ENCODE assay signal across 12 cellular contexts in genomic region chr12:54579258-54579657, GRCh38. TPM values are rescaled to one million over a fixed set of nuclear protein-coding genes. Genes with fewer than 3 reads are reported as not detected.
DNase-seq lines count a peak whose midpoint lies in the region; ATAC-seq, FAIRE-seq and TF ChIP-seq lines count a peak whose summit lies in the region.
"Had no signal": no experiment of that assay in that cellular context is flagged by ENCODE, and none has a peak within 500 bp of the region (broad histone marks: within the 10 kb centered on the region; RNA-seq: fewer than 3 reads in every experiment).

No MANE protein-coding gene starts in this region.

- H3K9me3 ChIP-seq in GM12878 (replicated peaks; ENCODE audit: control insufficient read depth, insufficient read depth, low read length) (no peaks in the 10 kb centered on the region), transverse colon (no peaks in the 10 kb centered on the region)
- H3K9me3 ChIP-seq: left ventricle myocardium inferior had no signal

- H3K4me1 ChIP-seq in GM12878 (ENCODE audit: control insufficient read depth, insufficient read depth, low read length) (no peaks in the 10 kb centered on the region), transverse colon (peaks cover 0 to 5% (median 0%) of the 10 kb centered on the region in 4 donors)

- no peaks in the 10 kb centered on the region for H4K20me1 ChIP-seq in GM12878 (ENCODE audit: control insufficient read depth, insufficient read depth)

- TF ChIP-seq CTCF in GM12878 (IDR thresholded peaks at IDR 0.05 in 2 of 3, conservative IDR thresholded peaks at IDR 0.05 in 1 of 3; ENCODE audit: control insufficient read depth in 2 of 3, extremely low read depth in 1 of 3, insufficient read depth in 1 of 3, low read depth in 3 of 3, low read length in 3 of 3): no peak
- no peak for TF ChIP-seq CTCF in transverse colon (IDR thresholded peaks at IDR 0.05)

- H3K36me3 ChIP-seq in GM12878 (ENCODE audit: control insufficient read depth in 2 of 2, insufficient read depth in 2 of 2, low read length in 1 of 2): peaks cover 0 to 2% of the 10 kb centered on the region in 2 experiments; a peak in 3 of 4 replicates
- no peaks in the 10 kb centered on the region for H3K36me3 ChIP-seq in transverse colon
- H3K36me3 ChIP-seq: left ventricle myocardium inferior had no signal

- H3K27me3 ChIP-seq in GM12878 (replicated peaks in 1 of 2; ENCODE audit: control insufficient read depth in 2 of 2, insufficient read depth in 2 of 2, low read length in 1 of 2) (no peaks in the 10 kb centered on the region; a peak in 1 of 4 replicates), transverse colon (no peaks in the 10 kb centered on the region)

- POLR2A ChIA-PET in GM12878 (lab: Charles Lee): interaction anchor here (1.2 kb wide), 1 partner anchor 29 kb away, joined by 3 read pairs; no protein-coding TSS in a partner anchor

- CTCF ChIA-PET in GM12878 (lab: Yijun Ruan, JAX): interaction anchor here (1.0 to 3.1 kb wide), 18 partner anchors 8 to 413 kb away, joined by 3 to 45 read pairs (median 8); partner anchors contain the start of gene PDE1B

- in situ Hi-C loops in GM12878 (cut with MboI): no loop called here
- in situ Hi-C loops in transverse colon (cut with MboI; ENCODE audit: low pct_ligation_motif_present in 1 of 4, low pct_unique_long_range_greater_than_20kb in 1 of 4, low sequenced_read_pairs in 3 of 4): loop anchor here in 1 of 4 donors (25.0 kb wide), 1 partner anchor 383 kb away; no protein-coding TSS in a partner anchor

- H2AFZ ChIP-seq in GM12878 (ENCODE audit: control insufficient read depth, low read depth, low read length): no peak overlapping the region

- no peak overlapping the region for H3K4me2 ChIP-seq in GM12878 (ENCODE audit: control insufficient read depth, insufficient read depth)

- H3K79me2 ChIP-seq in GM12878 (ENCODE audit: control insufficient read depth, insufficient read depth, low read length): no peaks in the 10 kb centered on the region

- SMC1A ChIA-PET in GM12878 (lab: Charles Lee; ENCODE audit: uncharacterized antibody, unreplicated experiment): interaction anchor here (1.0 to 1.4 kb wide), 3 partner anchors 15 to 123 kb away, joined by 3 to 4 read pairs (median 4); no protein-coding TSS in a partner anchor

- no peak for TF ChIP-seq RAD21 in GM12878 (IDR thresholded peaks at IDR 0.05; ENCODE audit: insufficient read depth, low read depth, low read length)

- no TSS peak for BruUV-seq in GM12878 (replicated peaks; lab: Mats Ljungman, UMichigan)

- TF ChIP-seq EP300 in GM12878 (IDR thresholded peaks at IDR 0.05; ENCODE audit: borderline replicate concordance in 1 of 2, control insufficient read depth in 1 of 2, low read depth in 2 of 2, low read length in 2 of 2) (no peak), transverse colon (IDR thresholded peaks at IDR 0.05; ENCODE audit: low read depth) (no peak)

- no peak overlapping the region for H3K27ac ChIP-seq in GM12878 (ENCODE audit: control insufficient read depth, insufficient read depth)
- H3K27ac ChIP-seq in transverse colon: no peak overlapping the region
- H3K27ac ChIP-seq: left ventricle myocardium inferior had no signal

- FAIRE-seq in GM12878 (lab: Jason Lieb, UNC) (no peak), GM19239 (lab: Jason Lieb, UNC) (no peak)
- FAIRE-seq: colon had no signal

- TF ChIP-seq POLR2A in GM12878 (IDR thresholded peaks at IDR 0.05; ENCODE audit: low read depth, low read length): no peak
- no peak for TF ChIP-seq POLR2A in transverse colon (IDR thresholded peaks at IDR 0.05)

- H3K9ac ChIP-seq in GM12878 (ENCODE audit: control insufficient read depth, insufficient read depth, low read length): no peak overlapping the region

- RAD21 ChIA-PET in GM12878 (lab: Charles Lee; ENCODE audit: unreplicated experiment): interaction anchor here (1.2 to 1.6 kb wide), 2 partner anchors 52 to 79 kb away, joined by 4 to 5 read pairs; no protein-coding TSS in a partner anchor

- H3K4me3 ChIP-seq in GM12878: no peak overlapping the region
- H3K4me3 ChIP-seq in transverse colon: no peak overlapping the region
- H3K4me3 ChIP-seq: left ventricle myocardium inferior had no signal

- 50% methylated on average over 4 of the region's 4 CpGs for WGBS in GM12878 (ENCODE audit: insufficient coverage, insufficient replicate concordance, low lambda C conversion rate, missing lambda C conversion rate)
- WGBS in transverse colon (ENCODE audit: low coverage in 1 of 2), 2 donors: 50 to 65% methylated on average over 4 of the region's 4 CpGs

- DNase-seq in GM12878 (ENCODE audit: low read depth, low spot score) (no peak), transverse colon (no peak), NCI-H187 (lab: John Stamatoyannopoulos, UW) (no peak), GM19239 (ENCODE audit: insufficient read length, low spot score) (no peak)

- peak; percentile 18 for ATAC-seq in GM18498 (IDR thresholded peaks at IDR 0.05; ENCODE audit: unreplicated experiment)
- peak; percentile 24 for ATAC-seq in GM19467 (IDR thresholded peaks at IDR 0.05; ENCODE audit: unreplicated experiment)
- ATAC-seq in HG03135 (IDR thresholded peaks at IDR 0.05; ENCODE audit: unreplicated experiment): peak; percentile 13
- peak; percentile 41 for ATAC-seq in GM12878
- no peak for ATAC-seq in GM19023 (IDR thresholded peaks at IDR 0.05; ENCODE audit: unreplicated experiment)

- intact Hi-C loops in GM12878 (cut with micrococcal nuclease; ENCODE audit: unreplicated experiment) (no loop called here), transverse colon (cut with DNase I; ENCODE audit: low total_unique reads) (no loop called here)

TF ChIP-seq in GM12878, 131 proteins besides CTCF, POLR2A, EP300 and RAD21 (continues in another document):
- TF ChIP-seq KAT2A (conservative IDR thresholded peaks at IDR 0.05; ENCODE audit: control insufficient read depth, low read depth, low read length) (no peak), TCF3 (IDR thresholded peaks at IDR 0.05; ENCODE audit: borderline replicate concordance, insufficient read depth, low read depth, low read length) (no peak), TCF12 (IDR thresholded peaks at IDR 0.05; ENCODE audit: low read depth, low read length) (no peak), SRF (IDR thresholded peaks at IDR 0.05; ENCODE audit: low read depth in 2 of 2, low read length in 2 of 2) (no peak), POLR2AphosphoS5 (IDR thresholded peaks at IDR 0.05; ENCODE audit: low read length) (no peak)

RNA-seq across cellular contexts. Expression of gene PPP1R1A, which starts 9.2 kb away (rescaled TPM):
- total RNA-seq in GM12878 (2013; cell fraction: nucleolus; rRNA removed): not detected in 2 replicates
- total RNA-seq in GM12878 (2014; rRNA removed) (not detected in 2 replicates), GM12878 (2014; rRNA removed; fragmentation: Illumina TruSeq; extraction: Trizol) (not detected in 2 replicates), GM12878 (2021) (not detected in 2 replicates), transverse colon (10 to 100 TPM in 1 of 4 donors, 1 to 10 TPM in 3; 3.3 to 67.0 (median 4.0) TPM)
- 0.16 TPM for polyA plus RNA-seq in GM12878 (2011; ENCODE audit: low read depth)
- polyA plus RNA-seq in GM12878 (2011; rRNA removed) (not detected in 2 replicates), GM12878 (2014; fragmentation: Illumina TruSeq; extraction: Trizol) (0.25 TPM in 1 of 2 replicates, not detected in the other), GM12878 (2014; fragmentation: Nextera tagmentation; extraction: Ambion mirVana) (under 1 TPM in 1 of 2 experiments, not detected in 1; 0.03 TPM), GM12878 (2014; rRNA removed) (0.08 TPM in 1 of 2 replicates, not detected in the other), GM12878 (2016; fragmentation: Nextera tagmentation; extraction: Ambion mirVana) (under 1 TPM in 1 of 2 experiments, not detected in 1; 0.07 TPM)
- not detected in 2 replicates for polyA plus RNA-seq in GM12878 (2011; cell fraction: cytosol; rRNA removed)
- not detected in 2 replicates for polyA plus RNA-seq in GM12878 (2011; cell fraction: nucleus; rRNA removed)
- 0.13 and 0.28 TPM in 2 replicates for polyA plus RNA-seq in GM12878 (2012)
- polyA minus RNA-seq in GM12878 (2011; rRNA and poly(A)+ RNA removed): not detected in 2 replicates
- not detected in 2 replicates for polyA minus RNA-seq in GM12878 (2011; cell fraction: cytosol; rRNA and poly(A)+ RNA removed)
- polyA minus RNA-seq in GM12878 (2011; cell fraction: nucleus; rRNA and poly(A)+ RNA removed): not detected in 2 replicates
- total RNA-seq: natural killer cell treated with Interleukin-12 subunit alpha and Interleukin-12 subunit beta and Interleukin-15 and Interleukin-18, amount 100 ng/mL, for 72 hours had no signal

RNA-seq across cellular contexts. Expression of gene PDE1B, which starts 29.9 kb away (rescaled TPM):
- 42.2 and 44.3 TPM in 2 replicates for total RNA-seq in GM12878 (2013; cell fraction: nucleolus; rRNA removed)
- total RNA-seq in GM12878 (2014; rRNA removed) (3.3 and 3.6 TPM in 2 replicates), GM12878 (2014; rRNA removed; fragmentation: Illumina TruSeq; extraction: Trizol) (2.4 and 2.9 TPM in 2 replicates), GM12878 (2021) (2.6 and 3.5 TPM in 2 replicates), transverse colon (1 to 10 TPM; 1.2 to 4.0 (median 2.6) TPM)
- polyA plus RNA-seq in GM12878 (2011; ENCODE audit: low read depth): 5.6 TPM
- polyA plus RNA-seq in GM12878 (2011; rRNA removed) (8.1 and 10.3 TPM in 2 replicates), GM12878 (2014; fragmentation: Illumina TruSeq; extraction: Trizol) (6.5 and 7.6 TPM in 2 replicates), GM12878 (2014; fragmentation: Nextera tagmentation; extraction: Ambion mirVana) (under 1 TPM; 0.26 to 0.49 TPM), GM12878 (2014; rRNA removed) (6.4 TPM in 2 replicates), GM12878 (2016; fragmentation: Nextera tagmentation; extraction: Ambion mirVana) (1 to 10 TPM; 1.0 to 1.4 TPM)
- 6.9 and 7.7 TPM in 2 replicates for polyA plus RNA-seq in GM12878 (2011; cell fraction: cytosol; rRNA removed)
- 43.2 and 43.5 TPM in 2 replicates for polyA plus RNA-seq in GM12878 (2011; cell fraction: nucleus; rRNA removed)
- 4.9 and 8.2 TPM in 2 replicates for polyA plus RNA-seq in GM12878 (2012)
- 8.9 and 11.4 TPM in 2 replicates for polyA minus RNA-seq in GM12878 (2011; rRNA and poly(A)+ RNA removed)
- 1.5 TPM in 2 replicates for polyA minus RNA-seq in GM12878 (2011; cell fraction: cytosol; rRNA and poly(A)+ RNA removed)
- 8.6 and 15.8 TPM in 2 replicates for polyA minus RNA-seq in GM12878 (2011; cell fraction: nucleus; rRNA and poly(A)+ RNA removed)

RNA-seq across cellular contexts. Expression of gene LACRT, which starts 55.4 kb away (rescaled TPM):
- not detected in 2 replicates for total RNA-seq in GM12878 (2013; cell fraction: nucleolus; rRNA removed)
- total RNA-seq in GM12878 (2014; rRNA removed) (not detected in 2 replicates), GM12878 (2014; rRNA removed; fragmentation: Illumina TruSeq; extraction: Trizol) (not detected in 2 replicates), GM12878 (2021) (not detected in 2 replicates), transverse colon (not detected)
- polyA plus RNA-seq in GM12878 (2011; ENCODE audit: low read depth): not detected
- polyA plus RNA-seq in GM12878 (2011; rRNA removed) (not detected in 2 replicates), GM12878 (2014; fragmentation: Illumina TruSeq; extraction: Trizol) (not detected in 2 replicates), GM12878 (2014; fragmentation: Nextera tagmentation; extraction: Ambion mirVana) (not detected), GM12878 (2014; rRNA removed) (not detected in 2 replicates), GM12878 (2016; fragmentation: Nextera tagmentation; extraction: Ambion mirVana) (not detected)
- polyA plus RNA-seq in GM12878 (2011; cell fraction: cytosol; rRNA removed): not detected in 2 replicates
- polyA plus RNA-seq in GM12878 (2011; cell fraction: nucleus; rRNA removed): not detected in 2 replicates
- not detected in 2 replicates for polyA plus RNA-seq in GM12878 (2012)
- not detected in 2 replicates for polyA minus RNA-seq in GM12878 (2011; rRNA and poly(A)+ RNA removed)
- not detected in 2 replicates for polyA minus RNA-seq in GM12878 (2011; cell fraction: cytosol; rRNA and poly(A)+ RNA removed)
- not detected in 2 replicates for polyA minus RNA-seq in GM12878 (2011; cell fraction: nucleus; rRNA and poly(A)+ RNA removed)
- total RNA-seq: left ventricle myocardium inferior; natural killer cell treated with Interleukin-12 subunit alpha and Interleukin-12 subunit beta and Interleukin-15 and Interleukin-18, amount 100 ng/mL, for 72 hours; WTC11 had no signal

Comparison
In these comparisons a context has a peak if more than half of its experiments do, and no peak if none do; other contexts are left out.
1. RNA of gene PPP1R1A, which starts 9.2 kb away (total RNA-seq): 3.3 to 67.0 TPM in transverse colon; not detected in GM12878; every median in the first group is over 4 times any median in the second.